11 cellular contexts compared by ENCODE assay signal in the genomic region with DNA sequence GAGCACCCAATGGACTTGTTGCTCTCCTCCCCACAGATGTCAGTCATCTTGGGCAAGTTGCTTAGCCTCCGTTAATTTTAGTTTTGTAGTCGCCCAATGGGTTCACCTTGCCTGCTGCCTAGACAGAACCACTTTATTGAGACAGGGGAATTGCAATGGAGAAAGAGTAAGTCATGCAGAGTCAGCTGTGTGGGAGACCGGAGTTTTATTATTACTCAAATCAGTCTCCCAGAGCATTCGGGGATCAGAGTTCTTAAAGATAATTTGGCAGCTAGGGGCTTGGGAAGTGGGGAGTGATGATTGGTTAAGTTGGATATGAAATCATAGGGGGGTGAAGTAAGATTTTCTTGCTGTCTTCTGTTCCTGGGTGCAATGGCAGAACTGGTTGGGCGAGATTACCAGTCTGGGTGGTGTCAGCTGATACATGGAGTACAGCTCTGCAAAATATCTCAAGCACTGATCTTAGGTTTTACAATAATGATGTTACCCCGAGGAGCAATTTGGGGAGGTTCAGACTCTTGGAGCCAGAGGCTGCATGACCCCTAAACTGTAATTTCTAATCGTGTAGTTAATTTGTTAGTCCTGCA. TPM values are rescaled to one million over a fixed set of nuclear protein-coding genes. Genes with fewer than 3 reads are reported as not detected.
DNase-seq lines count a peak whose midpoint lies in the region; ATAC-seq and TF ChIP-seq lines count a peak whose summit lies in the region.
"Had no signal": no experiment of that assay in that cellular context is flagged by ENCODE, and none has a peak within 500 bp of the region (broad histone marks: within the 10 kb centered on the region; RNA-seq: fewer than 3 reads in every experiment).

No MANE protein-coding gene starts in this region.

- peak overlapping the region in 2 of 4 donors; percentile 0 to 6 for H3K4me3 ChIP-seq in Peyer's patch
- H3K4me3 ChIP-seq in coronary artery = no peak overlapping the region
- H3K4me3 ChIP-seq: A549 had no signal

- H3K4me3 Mint-ChIP-seq in activated CD4-positive, alpha-beta T cell treated with anti-CD3 and anti-CD28 coated beads, Interleukin-2, amount 10 ng/mL, durations not matched to agents 24 days and 14 days = peak overlapping the region; percentile 79
- peak overlapping the region; percentile 79 for H3K4me3 Mint-ChIP-seq in central memory CD8-positive, alpha-beta T cell
- peak overlapping the region; percentile 54 to 73 for H3K4me3 Mint-ChIP-seq in stimulated activated naive B cell treated with anti-CD40 and anti-IgM and Interleukin-4, amounts not matched to agents 10 μg/mL and 1 μg/mL and 100 μg/mL, for 72 hours

- H3K9me3 Mint-ChIP-seq in activated CD4-positive, alpha-beta T cell treated with anti-CD3 and anti-CD28 coated beads, Interleukin-2, amount 10 ng/mL, durations not matched to agents 24 days and 14 days = no peaks in the 10 kb centered on the region
- H3K9me3 Mint-ChIP-seq in central memory CD8-positive, alpha-beta T cell = no peaks in the 10 kb centered on the region
- H3K9me3 Mint-ChIP-seq in stimulated activated naive B cell treated with anti-CD40 and anti-IgM and Interleukin-4, amounts not matched to agents 10 μg/mL and 1 μg/mL and 100 μg/mL, for 72 hours = peaks cover 4% of the 10 kb centered on the region in 2 donors

- H3K36me3 ChIP-seq in Peyer's patch = no peaks in the 10 kb centered on the region

- H3K4me1 Mint-ChIP-seq in activated CD4-positive, alpha-beta T cell treated with anti-CD3 and anti-CD28 coated beads, Interleukin-2, amount 10 ng/mL, durations not matched to agents 24 days and 14 days = peaks cover 88% of the 10 kb centered on the region
- peaks cover 95% of the 10 kb centered on the region for H3K4me1 Mint-ChIP-seq in central memory CD8-positive, alpha-beta T cell
- peaks cover 57 to 92% of the 10 kb centered on the region in 2 donors for H3K4me1 Mint-ChIP-seq in stimulated activated naive B cell treated with anti-CD40 and anti-IgM and Interleukin-4, amounts not matched to agents 10 μg/mL and 1 μg/mL and 100 μg/mL, for 72 hours

- intact Hi-C loops in activated CD4-positive, alpha-beta T cell treated with anti-CD3 and anti-CD28 coated beads, Interleukin-2, amount 10 ng/mL, durations not matched to agents 24 days and 14 days (cut with micrococcal nuclease) = loop anchor here (1.0 to 10.0 kb wide), 8 partner anchors 8 to 1669 kb away; partner anchors contain the start of gene HDAC7

- no peaks in the 10 kb centered on the region for H3K27me3 Mint-ChIP-seq in activated CD4-positive, alpha-beta T cell treated with anti-CD3 and anti-CD28 coated beads, Interleukin-2, amount 10 ng/mL, durations not matched to agents 24 days and 14 days
- H3K27me3 Mint-ChIP-seq in central memory CD8-positive, alpha-beta T cell = no peaks in the 10 kb centered on the region
- H3K27me3 Mint-ChIP-seq in stimulated activated naive B cell treated with anti-CD40 and anti-IgM and Interleukin-4, amounts not matched to agents 10 μg/mL and 1 μg/mL and 100 μg/mL, for 72 hours = no peaks in the 10 kb centered on the region

- ATAC-seq in central memory CD8-positive, alpha-beta T cell (replicated peaks; ENCODE audit: extremely low read depth, poor library complexity, severe bottlenecking) = no peak
- peak; percentile 30 to 33 for ATAC-seq in stimulated activated naive B cell treated with anti-CD40 and anti-IgM and Interleukin-4, amounts not matched to agents 10 μg/mL and 1 μg/mL and 100 μg/mL, for 72 hours (replicated peaks)
- ATAC-seq: Right ventricle myocardium inferior had no signal

- H3K36me3 Mint-ChIP-seq in activated CD4-positive, alpha-beta T cell treated with anti-CD3 and anti-CD28 coated beads, Interleukin-2, amount 10 ng/mL, durations not matched to agents 24 days and 14 days (ENCODE audit: low read depth) = peaks cover 62% of the 10 kb centered on the region
- peaks cover 61% of the 10 kb centered on the region for H3K36me3 Mint-ChIP-seq in central memory CD8-positive, alpha-beta T cell (ENCODE audit: insufficient read depth)
- peaks cover 69 to 78% of the 10 kb centered on the region in 2 donors for H3K36me3 Mint-ChIP-seq in stimulated activated naive B cell treated with anti-CD40 and anti-IgM and Interleukin-4, amounts not matched to agents 10 μg/mL and 1 μg/mL and 100 μg/mL, for 72 hours

- peak; percentile 73 for DNase-seq in activated CD4-positive, alpha-beta T cell treated with anti-CD3 and anti-CD28 coated beads, Interleukin-2, amount 10 ng/mL, durations not matched to agents 24 days and 14 days
- no peak for DNase-seq in activated CD4-positive, alpha-beta T cell treated with anti-CD3 and anti-CD28 coated beads for 4 hours
- DNase-seq in Peyer's patch = no peak
- no peak for DNase-seq in central memory CD8-positive, alpha-beta T cell (ENCODE audit: low spot score in 2 of 2)
- DNase-seq in stimulated activated naive B cell treated with anti-CD40 and anti-IgM and Interleukin-4, amounts not matched to agents 10 μg/mL and 1 μg/mL and 100 μg/mL, for 72 hours = peak; percentile 39
- no peak for DNase-seq in coronary artery (ENCODE audit: low spot score)
- DNase-seq in NCI-H1092 treated with DMSO at 0.1 percent for 48 hours (lab: John Stamatoyannopoulos, UW) = no peak
- no peak for DNase-seq in DMS79 (lab: John Stamatoyannopoulos, UW)
- DNase-seq: NCI-H1417 had no signal

- H3K27ac Mint-ChIP-seq in activated CD4-positive, alpha-beta T cell treated with anti-CD3 and anti-CD28 coated beads, Interleukin-2, amount 10 ng/mL, durations not matched to agents 24 days and 14 days = peak overlapping the region; percentile 98
- peak overlapping the region; percentile 100 for H3K27ac Mint-ChIP-seq in central memory CD8-positive, alpha-beta T cell (ENCODE audit: low read depth)
- H3K27ac Mint-ChIP-seq in stimulated activated naive B cell treated with anti-CD40 and anti-IgM and Interleukin-4, amounts not matched to agents 10 μg/mL and 1 μg/mL and 100 μg/mL, for 72 hours = peak overlapping the region; percentile 90

- TF ChIP-seq POLR2A in Peyer's patch (IDR thresholded peaks at IDR 0.05) = no peak

- H3K4me1 ChIP-seq in Peyer's patch = peaks cover 0 to 42% (median 29%) of the 10 kb centered on the region in 4 donors

- H3K9me3 ChIP-seq in Peyer's patch = no peaks in the 10 kb centered on the region
- H3K9me3 ChIP-seq: A549 had no signal

- TF ChIP-seq CTCF in Peyer's patch (IDR thresholded peaks at IDR 0.05) = no peak
- no peak for TF ChIP-seq CTCF in coronary artery (IDR thresholded peaks at IDR 0.05)

- H3K27ac ChIP-seq in Peyer's patch (peak overlapping the region; percentile 14 to 85 (median 72)), coronary artery (no peak overlapping the region)
- H3K27ac ChIP-seq: A549 had no signal

- H3K27me3 ChIP-seq in Peyer's patch = no peaks in the 10 kb centered on the region

RNA-seq across cellular contexts. Expression of gene SLC38A1, which starts 50.2 kb away (rescaled TPM):
- total RNA-seq in activated CD4-positive, alpha-beta T cell treated with anti-CD3 and anti-CD28 coated beads, Interleukin-2, amount 10 ng/mL, durations not matched to agents 24 days and 14 days = 180 and 181 TPM in 2 replicates
- total RNA-seq in Peyer's patch = 10 to 100 TPM; 41.9 to 82.3 (median 49.8) TPM

Comparison
In these comparisons a context has a peak if more than half of its experiments do, and no peak if none do; other contexts are left out.
1. DNase-seq: peak in activated CD4-positive, alpha-beta T cell treated with anti-CD3 and anti-CD28 coated beads, Interleukin-2, amount 10 ng/mL, durations not matched to agents 24 days and 14 days (single experiment) and stimulated activated naive B cell treated with anti-CD40 and anti-IgM and Interleukin-4, amounts not matched to agents 10 μg/mL and 1 μg/mL and 100 μg/mL, for 72 hours (single experiment); none in activated CD4-positive, alpha-beta T cell treated with anti-CD3 and anti-CD28 coated beads for 4 hours (0 of 2), Peyer's patch (0 of 3), central memory CD8-positive, alpha-beta T cell (0 of 2), coronary artery (single experiment), NCI-H1092 treated with DMSO at 0.1 percent for 48 hours (single experiment) and DMS79 (single experiment).
2. H3K27ac ChIP-seq: peak in Peyer's patch (4 of 4); none in coronary artery (0 of 2).
3. Peak in every context shown above with its lines, with median percentiles within 50 percentile points of each other: H3K27ac Mint-ChIP-seq and H3K4me3 Mint-ChIP-seq.